8 cellular contexts compared by ENCODE assay signal in genomic region chr3:10026084-10026890, GRCh38. TPM values are rescaled to one million over a fixed set of nuclear protein-coding genes. Genes with fewer than 3 reads are reported as not detected.
DNase-seq lines count a peak whose midpoint lies in the region; ATAC-seq and TF ChIP-seq lines count a peak whose summit lies in the region.

Gene FANCD2, plus strand, starts transcription at chr3:10026437. Its CDS starts 2,221 bp downstream, at chr3:10028658.

- H3K79me2 ChIP-seq in ACC112 (ENCODE audit: control insufficient read depth, insufficient read depth, low read length, unreplicated experiment) (peaks cover 34% of the 10 kb centered on the region), mammary epithelial cell (ENCODE audit: insufficient read depth, low read length) (peaks cover 33% of the 10 kb centered on the region), smooth muscle cell (ENCODE audit: low read depth) (peaks cover 12% of the 10 kb centered on the region)

- H3K27ac ChIP-seq in ACC112 (ENCODE audit: low read depth, low read length) (peak within 1 kb of the TSS; percentile 82), mammary epithelial cell (ENCODE audit: insufficient read depth, low read depth, low read length) (peak within 1 kb of the TSS; percentile 88), smooth muscle cell (ENCODE audit: low read depth) (peak within 1 kb of the TSS; percentile 78)

- H3F3A ChIP-seq in smooth muscle cell (ENCODE audit: low read depth) = no peaks in the 10 kb centered on the region

- H4K20me1 ChIP-seq in mammary epithelial cell (ENCODE audit: insufficient read depth, low read length) = no peaks in the 10 kb centered on the region
- peaks cover 6% of the 10 kb centered on the region for H4K20me1 ChIP-seq in smooth muscle cell (ENCODE audit: low read depth)

- H3K36me3 ChIP-seq in ACC112 (ENCODE audit: insufficient read depth, low read length) (peaks cover 2% of the 10 kb centered on the region; the same call in 1 of the 2 replicates), mammary epithelial cell (ENCODE audit: insufficient read depth, low read length) (no peaks in the 10 kb centered on the region), smooth muscle cell (ENCODE audit: low read depth) (peaks cover 2% of the 10 kb centered on the region)

- CTCF ChIA-PET in mammary epithelial cell (lab: Charles Lee; ENCODE audit: low non-redundant PET) = interaction anchor here (0.6 kb wide), 1 partner anchor 24 kb away, joined by 15 read pairs; no protein-coding TSS in a partner anchor

- no peaks in the 10 kb centered on the region for H3K27me3 ChIP-seq in ACC112 (ENCODE audit: insufficient read depth, low read length)
- no peaks in the 10 kb centered on the region for H3K27me3 ChIP-seq in mammary epithelial cell (ENCODE audit: insufficient read depth, low read length)
- H3K27me3 ChIP-seq in smooth muscle cell (ENCODE audit: low read depth) = no peaks in the 10 kb centered on the region

- H3K4me1 ChIP-seq in ACC112 (ENCODE audit: control insufficient read depth, insufficient read depth, low read length, unreplicated experiment) = peaks cover 24% of the 10 kb centered on the region
- peaks cover 25% of the 10 kb centered on the region for H3K4me1 ChIP-seq in mammary epithelial cell (ENCODE audit: insufficient read depth, low read length)
- H3K4me1 ChIP-seq in smooth muscle cell (ENCODE audit: low read depth) = peaks cover 15% of the 10 kb centered on the region

- DNase-seq in NCI-H2227 (lab: John Stamatoyannopoulos, UW; ENCODE audit: unreplicated experiment) = peak; percentile 90
- peak; percentile 87 for DNase-seq in mammary epithelial cell
- DNase-seq in iPS-NIHi7 (ENCODE audit: extremely low spot score) = peak; percentile 91
- peak; percentile 72 for DNase-seq in smooth muscle cell (lab: John Stamatoyannopoulos, UW; ENCODE audit: unreplicated experiment)

- in situ Hi-C loops in mammary epithelial cell (cut with MboI; ENCODE audit: low sequenced_read_pairs in 2 of 2) = no loop called here

- dilution Hi-C loops in mammary epithelial cell (cut with HindIII; ENCODE audit: low sequenced_read_pairs) = no loop called here

- peak; percentile 74 for ATAC-seq in GM18858 (IDR thresholded peaks at IDR 0.05; ENCODE audit: unreplicated experiment)
- peak; percentile 91 for ATAC-seq in HG03064 (IDR thresholded peaks at IDR 0.05; ENCODE audit: low read depth, unreplicated experiment)

- H3K4me3 ChIP-seq in ACC112 (ENCODE audit: low read depth, low read length) (peak within 1 kb of the TSS; percentile 97), WI38 (ENCODE audit: low read depth, low read length) (peak within 1 kb of the TSS; percentile 100), mammary epithelial cell (replicated peaks in 1 of 3; ENCODE audit: insufficient read depth in 1 of 3, low read depth in 2 of 3, low read length in 3 of 3) (peak within 1 kb of the TSS; percentile 72 to 82 (median 81)), smooth muscle cell (peak within 1 kb of the TSS; percentile 85)

- intact Hi-C loops in mammary epithelial cell (cut with micrococcal nuclease) = loop anchor here (1.0 to 10.0 kb wide), 5 partner anchors 11 to 199 kb away; partner anchors contain the start of genes CRELD1, EMC3 and RPUSD3

- TF ChIP-seq CTCF in WI38 (IDR thresholded peaks at IDR 0.05; ENCODE audit: low read depth, low read length) (no peak), mammary epithelial cell (conservative IDR thresholded peaks at IDR 0.05 in 1 of 2, IDR thresholded peaks at IDR 0.05 in 1 of 2; ENCODE audit: extremely low read depth in 1 of 2, insufficient read depth in 1 of 2, low read depth in 1 of 2, low read length in 2 of 2) (no peak), smooth muscle cell (IDR thresholded peaks at IDR 0.05; ENCODE audit: borderline replicate concordance, insufficient read depth, poor library complexity, severe bottlenecking) (no peak)

- TSS peak; percentile 84 for BruUV-seq in mammary epithelial cell (replicated peaks; lab: Mats Ljungman, UMichigan)

- 2% methylated on average over 53 of the region's 61 CpGs for WGBS in mammary epithelial cell (ENCODE audit: low coverage, missing lambda C conversion rate)
- WGBS in smooth muscle cell (ENCODE audit: low lambda C conversion rate) = under 1% methylated on average over 60 of the region's 61 CpGs

- H3K9ac ChIP-seq in mammary epithelial cell (ENCODE audit: insufficient read depth, low read length) (peak within 1 kb of the TSS; percentile 89), smooth muscle cell (ENCODE audit: low read depth) (peak within 1 kb of the TSS; percentile 87)

- peak within 1 kb of the TSS; percentile 86 for H2AFZ ChIP-seq in ACC112 (ENCODE audit: low read length, unreplicated experiment)
- peak within 1 kb of the TSS; percentile 95 for H2AFZ ChIP-seq in mammary epithelial cell (ENCODE audit: low read depth, low read length)
- peak within 1 kb of the TSS; percentile 98 for H2AFZ ChIP-seq in smooth muscle cell (ENCODE audit: low read depth)

- no peaks in the 10 kb centered on the region for H3K9me3 ChIP-seq in mammary epithelial cell (replicated peaks; ENCODE audit: insufficient read depth, low read length)
- H3K9me3 ChIP-seq in smooth muscle cell (replicated peaks; ENCODE audit: low read depth) = no peaks in the 10 kb centered on the region

- H3K4me2 ChIP-seq in mammary epithelial cell (ENCODE audit: insufficient read depth, low read depth, low read length) (peak within 1 kb of the TSS; percentile 96), smooth muscle cell (peak within 1 kb of the TSS; percentile 100)

RNA-seq across cellular contexts. Expression of gene FANCD2, which starts in this region (rescaled TPM):
- total RNA-seq in mammary epithelial cell = 10 to 100 TPM in 1 of 2 donors, 1 to 10 TPM in 1; 6.7 to 23.6 TPM
- polyA plus RNA-seq in mammary epithelial cell = 21.6 TPM
- 22.4 TPM for polyA minus RNA-seq in mammary epithelial cell
- total RNA-seq in smooth muscle cell = 5.6 and 7.6 TPM in 2 replicates
- 4.4 and 5.8 TPM in 2 replicates for polyA plus RNA-seq in smooth muscle cell

Comparison
In these comparisons a context has a peak if more than half of its experiments do, and no peak if none do; other contexts are left out.
1. Peak in every context shown above with its lines: DNase-seq, ATAC-seq, H3K4me3 ChIP-seq and H3K27ac ChIP-seq.